Comparison of ENCODE assay signal across 11 cellular contexts in genomic region chr1:116489231-116489697, GRCh38.
DNase-seq lines count a peak whose midpoint lies in the region; ATAC-seq and TF ChIP-seq lines count a peak whose summit lies in the region.
"Had no signal": no experiment of that assay in that cellular context is flagged by ENCODE, and none has a peak within 500 bp of the region (broad histone marks: within the 10 kb centered on the region; RNA-seq: fewer than 3 reads in every experiment).

No MANE protein-coding gene starts in this region.

- no peaks in the 10 kb centered on the region for H3K9me3 Mint-ChIP-seq in stimulated activated naive CD8-positive, alpha-beta T cell treated with anti-CD3 and anti-CD28 coated beads, Interleukin-15, amount 100 ng/mL, for 72 hours
- H3K9me3 Mint-ChIP-seq: activated naive CD8-positive, alpha-beta T cell treated with anti-CD3 and anti-CD28 coated beads for 36 hours had no signal

- no peaks in the 10 kb centered on the region for H3K27me3 ChIP-seq in layer of hippocampus (ENCODE audit: control insufficient read depth, insufficient read depth, low read length)
- H3K27me3 ChIP-seq: ovary had no signal

- no peak for TF ChIP-seq CTCF in VCaP (conservative IDR thresholded peaks at IDR 0.05)

- intact Hi-C loops in Right ventricle myocardium inferior (cut with DNase I) = loop anchor here (5.0 kb wide), 1 partner anchor 337 kb away; no protein-coding TSS in a partner anchor

- peak overlapping the region; percentile 95 for H3K27ac ChIP-seq in VCaP
- peak overlapping the region; percentile 15 for H3K27ac ChIP-seq in layer of hippocampus (ENCODE audit: low read depth, low read length)
- H3K27ac ChIP-seq: gastroesophageal sphincter, ovary had no signal

- DNase-seq in stimulated activated naive CD8-positive, alpha-beta T cell treated with anti-CD3 and anti-CD28 coated beads, Interleukin-15, amount 100 ng/mL, for 72 hours = no peak
- DNase-seq in stimulated activated naive CD8-positive, alpha-beta T cell treated with anti-CD3 and anti-CD28 coated beads, Interleukin-15, Interleukin-2, amounts not matched to agents 100 U/mL and 50 U/mL, for 24 hours = no peak
- DNase-seq in hepatic stellate cell (ENCODE audit: low spot score) (no peak), amniotic stem cell (lab: John Stamatoyannopoulos, UW) (no peak), Right ventricle myocardium inferior (ENCODE audit: missing footprints) (no peak)
- DNase-seq: activated naive CD8-positive, alpha-beta T cell treated with anti-CD3 and anti-CD28 coated beads for 36 hours; ovary had no signal

- peaks cover 8% of the 10 kb centered on the region for H3K27me3 Mint-ChIP-seq in stimulated activated naive CD8-positive, alpha-beta T cell treated with anti-CD3 and anti-CD28 coated beads, Interleukin-15, amount 100 ng/mL, for 72 hours
- H3K27me3 Mint-ChIP-seq: activated naive CD8-positive, alpha-beta T cell treated with anti-CD3 and anti-CD28 coated beads for 36 hours had no signal

- ATAC-seq in stimulated activated naive CD8-positive, alpha-beta T cell treated with anti-CD3 and anti-CD28 coated beads, Interleukin-15, amount 100 ng/mL, for 72 hours = peak; percentile 21
- no peak for ATAC-seq in stimulated activated naive CD8-positive, alpha-beta T cell treated with anti-CD3 and anti-CD28 coated beads, Interleukin-15, Interleukin-2, amounts not matched to agents 100 U/mL and 50 U/mL, for 24 hours
- ATAC-seq in GM19452 (IDR thresholded peaks at IDR 0.05; ENCODE audit: unreplicated experiment) (no peak), Right ventricle myocardium inferior (no peak)
- ATAC-seq: gastroesophageal sphincter had no signal

- H3K4me3 Mint-ChIP-seq in stimulated activated naive CD8-positive, alpha-beta T cell treated with anti-CD3 and anti-CD28 coated beads, Interleukin-15, amount 100 ng/mL, for 72 hours = no peak overlapping the region
- H3K4me3 Mint-ChIP-seq: activated naive CD8-positive, alpha-beta T cell treated with anti-CD3 and anti-CD28 coated beads for 36 hours had no signal

- H3K4me1 Mint-ChIP-seq in stimulated activated naive CD8-positive, alpha-beta T cell treated with anti-CD3 and anti-CD28 coated beads, Interleukin-15, amount 100 ng/mL, for 72 hours = peaks cover 16% of the 10 kb centered on the region

- peak overlapping the region in 1 of 2 donors; percentile 80 for H3K27ac Mint-ChIP-seq in stimulated activated naive CD8-positive, alpha-beta T cell treated with anti-CD3 and anti-CD28 coated beads, Interleukin-15, amount 100 ng/mL, for 72 hours
- H3K27ac Mint-ChIP-seq: activated naive CD8-positive, alpha-beta T cell treated with anti-CD3 and anti-CD28 coated beads for 36 hours had no signal
